7 cellular contexts compared by ENCODE assay signal in the genomic region with DNA sequence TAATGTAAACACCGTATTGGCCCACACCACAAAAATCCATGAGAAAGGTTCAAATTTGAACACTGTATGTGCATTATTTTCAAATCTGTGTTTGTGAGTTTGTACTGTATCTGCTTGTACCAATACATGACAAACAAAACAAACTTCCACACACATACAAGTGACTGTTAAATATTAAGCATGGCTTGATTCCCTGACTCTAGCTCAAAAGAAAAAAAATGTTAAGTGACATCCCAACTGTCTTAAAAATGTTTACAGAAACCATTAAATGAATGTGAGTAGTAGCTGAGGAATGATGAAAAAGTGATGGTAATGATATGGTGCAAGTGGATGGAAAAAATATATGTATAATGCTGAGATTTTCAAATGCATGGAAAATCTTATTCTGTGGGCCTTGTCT.
A peak's percentile ranks its signal among the peaks of the same experiment; 100 is the strongest.
DNase-seq lines count a peak whose midpoint lies in the region; ATAC-seq, FAIRE-seq and TF ChIP-seq lines count a peak whose summit lies in the region.
"Not testable (repeated sequence)": the region's sequence is repeated elsewhere in the genome, so short reads cannot be mapped to it uniquely, and the experiment has no call there.

No MANE protein-coding gene starts in this region.

- H3K4me3 Mint-ChIP-seq in HFFc6 = peak overlapping the region; percentile 5

- H3K14ac ChIP-seq in H1 (ENCODE audit: insufficient read length); mesenchymal stem cell (ENCODE audit: low read length in 2 of 2): not testable (repeated sequence)

- 21% methylated on average over 1 of the region's 1 CpG for WGBS in A549 (ENCODE audit: missing lambda C conversion rate)
- 93% methylated on average over 1 of the region's 1 CpG; no CpG with 5 or more reads in 1 of the 2 experiments for WGBS in H1 (ENCODE audit: extremely low coverage in 1 of 2, insufficient coverage in 1 of 2, insufficient read length in 1 of 2, insufficient replicate concordance in 2 of 2, low coverage in 1 of 2, low lambda C conversion rate in 2 of 2, missing lambda C conversion rate in 1 of 2), 2 experiments
- no CpG with 5 or more reads among the region's 1 CpG for WGBS in mesenchymal stem cell
- WGBS in smooth muscle cell (ENCODE audit: low lambda C conversion rate) = 84% methylated on average over 1 of the region's 1 CpG

- H3K27ac ChIP-seq in A549; H1 (ENCODE audit: low read depth, low read length); mesenchymal stem cell (ENCODE audit: low read length, poor library complexity, severe bottlenecking): not testable (repeated sequence)
- peak overlapping the region; percentile 60 for H3K27ac ChIP-seq in smooth muscle cell (ENCODE audit: low read depth)

- not testable (repeated sequence) for H3K23me2 ChIP-seq in H1 (ENCODE audit: low read depth, low read length)

- H2AK5ac ChIP-seq in H1 (ENCODE audit: low read depth, low read length); mesenchymal stem cell (ENCODE audit: low read length, severe bottlenecking): not testable (repeated sequence)

- peaks cover 50% of the 10 kb centered on the region for H3K4me1 Mint-ChIP-seq in HFFc6 (ENCODE audit: low read depth)

- H4K5ac ChIP-seq in H1 (ENCODE audit: insufficient read length, low read depth, low read length) = not testable (repeated sequence)

- H3K4me3 ChIP-seq in A549; adipocyte (ENCODE audit: low read length); H1 (ENCODE audit: extremely low read depth in 1 of 4, insufficient read depth in 2 of 4, low read depth in 3 of 4, low read length in 4 of 4); mesenchymal stem cell (ENCODE audit: insufficient read depth in 1 of 2, low read depth in 1 of 2, low read length in 2 of 2); smooth muscle cell: not testable (repeated sequence)

- peak overlapping the region; percentile 1; the same call in 1 of the 2 replicates for H3K27ac Mint-ChIP-seq in HFFc6

- not testable (repeated sequence) for H2AFZ ChIP-seq in H1 (ENCODE audit: low read length); mesenchymal stem cell (ENCODE audit: low read depth, low read length); smooth muscle cell (ENCODE audit: low read depth)

- POLR2A ChIA-PET in A549 (lab: Yijun Ruan, JAX); H1 (lab: Charles Lee; ENCODE audit: partially characterized antibody): not testable (repeated sequence)

- peaks cover 22% of the 10 kb centered on the region for H3K36me3 Mint-ChIP-seq in HFFc6 (ENCODE audit: low read depth)

- TF ChIP-seq EP300 in A549 (IDR thresholded peaks at IDR 0.05); H1 (IDR thresholded peaks at IDR 0.05; ENCODE audit: borderline replicate concordance in 1 of 2, low read depth in 2 of 2, low read length in 2 of 2): not testable (repeated sequence)

- H3K9me3 Mint-ChIP-seq in HFFc6 = not testable (repeated sequence)

- ATAC-seq in A549 = not testable (repeated sequence)

- not testable (repeated sequence) for H2BK12ac ChIP-seq in H1 (ENCODE audit: low read depth, low read length); mesenchymal stem cell (ENCODE audit: low read length in 2 of 2)

- TF ChIP-seq CTCF in A549 (IDR thresholded peaks at IDR 0.05); HFFc6 (IDR thresholded peaks at IDR 0.05); H1 (IDR thresholded peaks at IDR 0.05; ENCODE audit: control extremely low read depth in 1 of 3, insufficient read depth in 1 of 3, low read depth in 1 of 3, low read length in 3 of 3); smooth muscle cell (IDR thresholded peaks at IDR 0.05; ENCODE audit: borderline replicate concordance, insufficient read depth, poor library complexity, severe bottlenecking): not testable (repeated sequence)

- H3K36me3 ChIP-seq in adipocyte (ENCODE audit: control insufficient read depth, insufficient read depth, low read length, severe bottlenecking); H1 (ENCODE audit: control insufficient read depth in 2 of 4, insufficient read depth in 4 of 4, low read length in 3 of 4); smooth muscle cell (ENCODE audit: low read depth): not testable (repeated sequence)
- H3K36me3 ChIP-seq in mesenchymal stem cell (ENCODE audit: control insufficient read depth in 1 of 2, insufficient read depth in 2 of 2, low read depth in 1 of 2, low read length in 2 of 2) = peaks cover 7 to 28% of the 10 kb centered on the region in 2 experiments

- TF ChIP-seq RAD21 in A549 (conservative IDR thresholded peaks at IDR 0.05 in 1 of 2, IDR thresholded peaks at IDR 0.05 in 1 of 2); H1 (IDR thresholded peaks at IDR 0.05 in 1 of 2, conservative IDR thresholded peaks at IDR 0.05 in 1 of 2; ENCODE audit: low read depth in 2 of 2, low read length in 2 of 2): not testable (repeated sequence)

- not testable (repeated sequence) for H3K18ac ChIP-seq in H1 (ENCODE audit: extremely low read depth, low read length); mesenchymal stem cell (ENCODE audit: low read depth in 1 of 2, low read length in 2 of 2)

- H3K56ac ChIP-seq in H1 (replicated peaks; ENCODE audit: insufficient read length, low read depth, low read length) = not testable (repeated sequence)

- H3K27me3 Mint-ChIP-seq in HFFc6 (ENCODE audit: insufficient read depth) = not testable (repeated sequence)

- not testable (repeated sequence) for H4K20me1 ChIP-seq in H1 (replicated peaks in 1 of 2; ENCODE audit: control insufficient read depth in 1 of 2, insufficient read depth in 2 of 2, low read length in 2 of 2); smooth muscle cell (ENCODE audit: low read depth)

- not testable (repeated sequence) for H3K4me2 ChIP-seq in A549; H1 (ENCODE audit: insufficient read depth in 1 of 2, low read depth in 2 of 2, low read length in 2 of 2); mesenchymal stem cell (ENCODE audit: low read length, poor library complexity, severe bottlenecking)
- H3K4me2 ChIP-seq in smooth muscle cell = peak overlapping the region; percentile 57

- H2BK120ac ChIP-seq in H1 (replicated peaks; ENCODE audit: low read depth, low read length); mesenchymal stem cell (ENCODE audit: low read depth, low read length): not testable (repeated sequence)

- H2BK15ac ChIP-seq in H1 (ENCODE audit: low read length); mesenchymal stem cell (ENCODE audit: low read depth, poor library complexity, severe bottlenecking): not testable (repeated sequence)

- H4K8ac ChIP-seq in H1 (ENCODE audit: extremely low read depth, insufficient read depth, low read length); mesenchymal stem cell (ENCODE audit: low read length): not testable (repeated sequence)

- H3K27me3 ChIP-seq in adipocyte (replicated peaks; ENCODE audit: control insufficient read depth, insufficient read depth, low read length); H1 (replicated peaks in 1 of 4; ENCODE audit: control insufficient read depth in 3 of 4, extremely low read depth in 1 of 4, insufficient read depth in 3 of 4, low read length in 3 of 4); mesenchymal stem cell (ENCODE audit: control insufficient read depth in 1 of 2, insufficient read depth in 1 of 2, low read length in 2 of 2); smooth muscle cell (ENCODE audit: low read depth): not testable (repeated sequence)

- H3K4ac ChIP-seq in H1 (replicated peaks; ENCODE audit: insufficient read length, low read depth, low read length); mesenchymal stem cell (ENCODE audit: low read depth in 1 of 2, low read length in 2 of 2): not testable (repeated sequence)

- H3F3A ChIP-seq in smooth muscle cell (ENCODE audit: low read depth) = not testable (repeated sequence)

- H3K79me1 ChIP-seq in H1 (ENCODE audit: low read depth, low read length); mesenchymal stem cell (replicated peaks; ENCODE audit: low read length, poor library complexity, severe bottlenecking): not testable (repeated sequence)

- not testable (repeated sequence) for DNase-seq in A549 (ENCODE audit: low read depth in 1 of 2, low spot score in 1 of 2); H1 (ENCODE audit: low read depth in 1 of 2, low spot score in 2 of 2); smooth muscle cell (lab: John Stamatoyannopoulos, UW; ENCODE audit: unreplicated experiment)
- peak; percentile 36 for DNase-seq in HFFc6
- peak; percentile 17 for DNase-seq in adipocyte (ENCODE audit: low read depth)
- peak; percentile 43 for DNase-seq in mesenchymal stem cell

- not testable (repeated sequence) for H2BK5ac ChIP-seq in H1 (ENCODE audit: low read depth, low read length); mesenchymal stem cell (ENCODE audit: low read depth, low read length, poor library complexity, severe bottlenecking)

- TF ChIP-seq POLR2A in A549 (IDR thresholded peaks at IDR 0.05; ENCODE audit: low read length); H1 (IDR thresholded peaks at IDR 0.05; ENCODE audit: control extremely low read depth in 1 of 2, low read depth in 2 of 2, low read length in 2 of 2): not testable (repeated sequence)

- H2BK20ac ChIP-seq in H1 (ENCODE audit: low read length) = not testable (repeated sequence)

- not testable (repeated sequence) for H3K4me1 ChIP-seq in A549; H1 (replicated peaks in 1 of 4; ENCODE audit: control insufficient read depth in 3 of 4, insufficient read depth in 4 of 4, low read length in 3 of 4); mesenchymal stem cell (ENCODE audit: control insufficient read depth, insufficient read depth, low read depth, low read length); smooth muscle cell (ENCODE audit: low read depth)
- H3K4me1 ChIP-seq in adipocyte (ENCODE audit: control insufficient read depth, insufficient read depth, low read length) = peaks cover 12% of the 10 kb centered on the region

- H3K23ac ChIP-seq in H1 (ENCODE audit: insufficient read length); mesenchymal stem cell (ENCODE audit: low read length in 2 of 2): not testable (repeated sequence)

- not testable (repeated sequence) for H4K91ac ChIP-seq in H1 (replicated peaks; ENCODE audit: insufficient read length, low read length); mesenchymal stem cell (ENCODE audit: low read length)

- not testable (repeated sequence) for H3K9me3 ChIP-seq in A549; adipocyte (ENCODE audit: control insufficient read depth, low read length); H1 (ENCODE audit: insufficient read depth in 2 of 2, low read depth in 1 of 2, low read length in 1 of 2); mesenchymal stem cell (ENCODE audit: control insufficient read depth, low read length); smooth muscle cell (replicated peaks; ENCODE audit: low read depth)

- peak; percentile 82 for FAIRE-seq in A549 (lab: Jason Lieb, UNC)
- FAIRE-seq in G401.6 (lab: Jason Lieb, UNC) = peak; percentile 80
- peak; percentile 42 for FAIRE-seq in H1 (lab: Jason Lieb, UNC)

- not testable (repeated sequence) for H3K9ac ChIP-seq in adipocyte (ENCODE audit: low read length); H1 (replicated peaks in 1 of 4; ENCODE audit: extremely low read depth in 1 of 4, low read depth in 3 of 4, low read length in 3 of 4); mesenchymal stem cell (ENCODE audit: low read length); smooth muscle cell (ENCODE audit: low read depth)

- H3K79me2 ChIP-seq in H1 (ENCODE audit: control insufficient read depth in 1 of 2, insufficient read depth in 2 of 2, low read length in 2 of 2); smooth muscle cell (ENCODE audit: low read depth): not testable (repeated sequence)

- CTCF ChIA-PET in A549 (lab: Yijun Ruan, JAX); H1 (lab: Charles Lee; ENCODE audit: partially characterized antibody): not testable (repeated sequence)
